10 cellular contexts compared by ENCODE assay signal in the genomic region with DNA sequence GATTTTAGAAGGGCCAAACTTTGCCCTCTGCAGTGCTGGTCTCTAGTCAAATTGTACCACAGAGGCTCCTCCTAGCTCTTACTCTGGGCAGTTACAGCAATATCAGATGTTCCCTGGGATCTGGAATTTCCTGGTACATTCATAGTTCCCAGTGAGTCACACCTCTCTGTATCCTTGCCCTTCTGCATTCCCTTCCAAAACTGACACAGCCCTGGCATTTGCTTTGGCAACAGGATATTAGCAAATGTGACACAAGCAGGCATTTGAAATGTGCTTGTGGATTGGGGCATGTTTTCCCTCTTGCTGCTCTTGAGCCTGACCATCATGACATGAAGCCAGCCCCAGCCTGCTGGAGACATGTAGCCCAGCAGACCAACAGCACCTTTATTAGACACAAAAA.
DNase-seq lines count a peak whose midpoint lies in the region; ATAC-seq and TF ChIP-seq lines count a peak whose summit lies in the region.
"Had no signal": no experiment of that assay in that cellular context is flagged by ENCODE, and none has a peak within 500 bp of the region (broad histone marks: within the 10 kb centered on the region; RNA-seq: fewer than 3 reads in every experiment).

No MANE protein-coding gene starts in this region.

- peak; percentile 98 for DNase-seq in GM04503 (ENCODE audit: low read depth)
- peak; percentile 51 to 67 for DNase-seq in SJSA1 (ENCODE audit: low read depth in 1 of 2, low spot score in 2 of 2)
- peak; percentile 96 for DNase-seq in fibroblast of pulmonary artery (ENCODE audit: low read depth)
- no peak for DNase-seq in psoas muscle
- DNase-seq in DMS153 (lab: John Stamatoyannopoulos, UW), result no peak
- DNase-seq in inferior parietal cortex (ENCODE audit: extremely low spot score), result no peak
- DNase-seq: midbrain, NCI-H1048 had no signal

- no peak overlapping the region for H3K4me3 ChIP-seq in SJSA1
- no peak overlapping the region for H3K4me3 ChIP-seq in fibroblast of pulmonary artery (replicated peaks; ENCODE audit: low read depth, low read length)
- H3K4me3 ChIP-seq in psoas muscle, result no peak overlapping the region

- H3K9me3 ChIP-seq in SJSA1 (replicated peaks), result no peaks in the 10 kb centered on the region; the same call in 1 of the 2 replicates
- H3K9me3 ChIP-seq in psoas muscle, result peaks cover 6% of the 10 kb centered on the region

- no peaks in the 10 kb centered on the region for H3K36me3 ChIP-seq in SJSA1
- H3K36me3 ChIP-seq in psoas muscle (ENCODE audit: insufficient read depth in 1 of 2, low read depth in 1 of 2), result no peaks in the 10 kb centered on the region

- intact Hi-C loops in psoas muscle (cut with DNase I), result no loop called here

- H3K4me1 ChIP-seq in SJSA1 (replicated peaks) (peaks cover 11% of the 10 kb centered on the region), psoas muscle (no peaks in the 10 kb centered on the region)

- H3K27ac ChIP-seq in SJSA1 (peak overlapping the region; percentile 69), psoas muscle (no peak overlapping the region)

- ATAC-seq in psoas muscle (peak in 3 of 4 donors; percentile 51 to 85 (median 73)), HG02840 (IDR thresholded peaks at IDR 0.05; ENCODE audit: low FRiP score, unreplicated experiment) (no peak), GM21526 (IDR thresholded peaks at IDR 0.05; ENCODE audit: low FRiP score, unreplicated experiment) (no peak)

- TF ChIP-seq CTCF in fibroblast of pulmonary artery (IDR thresholded peaks at IDR 0.05; ENCODE audit: low read length, missing control alignments) (peak; percentile 45), psoas muscle (IDR thresholded peaks at IDR 0.05) (no peak)

- H3K27me3 ChIP-seq in SJSA1 (replicated peaks) (no peaks in the 10 kb centered on the region), psoas muscle (ENCODE audit: insufficient read depth in 3 of 3, low read length in 2 of 3) (no peaks in the 10 kb centered on the region)

Comparison
In these comparisons a context has a peak if more than half of its experiments do, and no peak if none do; other contexts are left out.
1. DNase-seq: peak in GM04503 (single experiment), SJSA1 (2 of 2) and fibroblast of pulmonary artery (single experiment); none in psoas muscle (0 of 2), DMS153 (single experiment) and inferior parietal cortex (single experiment).
2. ATAC-seq: peak in psoas muscle (3 of 4); none in HG02840 (single experiment) and GM21526 (single experiment).